Comparison of ENCODE assay signal across 8 cellular contexts in genomic region chr5:177132504-177133118, GRCh38. TPM values are rescaled to one million over a fixed set of nuclear protein-coding genes. Genes with fewer than 3 reads are reported as not detected.
A peak's percentile ranks its signal among the peaks of the same experiment; 100 is the strongest.
DNase-seq lines count a peak whose midpoint lies in the region; ATAC-seq lines count a peak whose summit lies in the region.

No MANE protein-coding gene starts in this region.

- peak overlapping the region; percentile 92 for H2AFZ ChIP-seq in trophoblast cell (ENCODE audit: insufficient read depth, low read length, poor library complexity)

- peak overlapping the region; percentile 56 for H3K4ac ChIP-seq in trophoblast cell (ENCODE audit: low read depth, low read length)

- H3K23ac ChIP-seq in trophoblast cell (ENCODE audit: low read length), result no peak overlapping the region

- H3K27me3 ChIP-seq in trophoblast cell (ENCODE audit: insufficient read depth, low read length), result no peaks in the 10 kb centered on the region

- peaks cover 30% of the 10 kb centered on the region for H3K4me1 ChIP-seq in ES-I3 (ENCODE audit: insufficient read depth, low read length)
- H3K4me1 ChIP-seq in trophoblast cell (ENCODE audit: control insufficient read depth in 1 of 2, insufficient read depth in 2 of 2, low read length in 2 of 2), result peaks cover 18 to 24% of the 10 kb centered on the region in 2 experiments

- peak overlapping the region; percentile 89 for H3K27ac ChIP-seq in trophoblast cell (ENCODE audit: low read depth, low read length)

- H4K12ac ChIP-seq in trophoblast cell (ENCODE audit: low read depth, low read length), result peak overlapping the region; percentile 92

- peak overlapping the region; percentile 83 for H2BK5ac ChIP-seq in trophoblast cell (ENCODE audit: low read depth, low read length, poor library complexity)

- peaks cover 25% of the 10 kb centered on the region for H3K79me1 ChIP-seq in trophoblast cell (ENCODE audit: low read length)

- H3K9ac ChIP-seq in ES-I3 (ENCODE audit: low read depth, low read length) (peak overlapping the region; percentile 83), trophoblast cell (ENCODE audit: low read length) (peak overlapping the region; percentile 72)

- peak overlapping the region; percentile 96 for H2AK5ac ChIP-seq in trophoblast cell (ENCODE audit: low read length)

- H3K4me2 ChIP-seq in trophoblast cell (ENCODE audit: low read length), result peak overlapping the region; percentile 95

- DNase-seq in activated gamma-delta T cell treated with anti-CD3 and anti-CD28 coated beads, Interleukin-2, amount 50 U/mL, for 16 hours (ENCODE audit: low read depth), result peak; percentile 14
- no peak for DNase-seq in Right ventricle myocardium superior
- peak in 1 of 2 donors; percentile 46 for DNase-seq in trophoblast cell
- no peak for DNase-seq in 8988T
- no peak for DNase-seq in NCI-H2081 (lab: John Stamatoyannopoulos, UW)
- DNase-seq in NCI-H2029 treated with DMSO at 0.1 percent for 48 hours (lab: John Stamatoyannopoulos, UW), result no peak

- peak overlapping the region; percentile 90 for H4K91ac ChIP-seq in trophoblast cell (ENCODE audit: low read depth, low read length)

- peak overlapping the region; percentile 86 for H3K14ac ChIP-seq in trophoblast cell (ENCODE audit: low read length)

- H3K36me3 ChIP-seq in ES-I3 (ENCODE audit: insufficient read depth, low read length) (peaks cover 24% of the 10 kb centered on the region), trophoblast cell (ENCODE audit: control insufficient read depth in 1 of 2, insufficient read depth in 2 of 2, low read length in 2 of 2) (peaks cover 3 to 8% of the 10 kb centered on the region in 2 experiments)

- peak overlapping the region; percentile 96 for H2BK120ac ChIP-seq in trophoblast cell (ENCODE audit: insufficient read depth, low read length, poor library complexity)

- intact Hi-C loops in Right ventricle myocardium superior (cut with DNase I), result loop anchor here (10.0 kb wide), 1 partner anchor 162 kb away; no protein-coding TSS in a partner anchor

- H3K9me3 ChIP-seq in ES-I3 (ENCODE audit: control insufficient read depth, insufficient read depth, low read length), result no peaks in the 10 kb centered on the region
- H3K9me3 ChIP-seq in trophoblast cell (ENCODE audit: insufficient read depth, low read depth, low read length), result peaks cover 2% of the 10 kb centered on the region

- no CpG with 5 or more reads among the region's 57 CpGs for WGBS in trophoblast cell (ENCODE audit: extremely low coverage, insufficient coverage, insufficient read length)

- H3K18ac ChIP-seq in trophoblast cell (ENCODE audit: low read length), result peak overlapping the region; percentile 70

- H3K79me2 ChIP-seq in trophoblast cell (ENCODE audit: control insufficient read depth, insufficient read depth, low read length, poor library complexity), result peaks cover 30% of the 10 kb centered on the region

- peak overlapping the region; percentile 94 for H4K8ac ChIP-seq in trophoblast cell (ENCODE audit: low read depth, low read length)

- H2BK12ac ChIP-seq in trophoblast cell (ENCODE audit: low read length), result peak overlapping the region; percentile 3

- ATAC-seq in HG02840 (IDR thresholded peaks at IDR 0.05; ENCODE audit: low FRiP score, unreplicated experiment) (peak; percentile 1), Right ventricle myocardium superior (ENCODE audit: poor library complexity) (peak; percentile 48)

- peak overlapping the region; percentile 78 for H3K4me3 ChIP-seq in trophoblast cell (ENCODE audit: low read depth, low read length)

RNA-seq across cellular contexts. Expression of gene NSD1, which starts 1.0 kb away (rescaled TPM):
- 33.6 TPM for total RNA-seq in Right ventricle myocardium superior
- polyA plus RNA-seq in trophoblast cell (2013), result 22.2 and 23.8 TPM in 2 replicates

RNA-seq across cellular contexts. Expression of gene FGFR4, which starts 45.9 kb away (rescaled TPM):
- total RNA-seq in Right ventricle myocardium superior, result 2.3 TPM
- 4.8 and 5.3 TPM in 2 replicates for polyA plus RNA-seq in trophoblast cell (2013)
